In the genomic region with DNA sequence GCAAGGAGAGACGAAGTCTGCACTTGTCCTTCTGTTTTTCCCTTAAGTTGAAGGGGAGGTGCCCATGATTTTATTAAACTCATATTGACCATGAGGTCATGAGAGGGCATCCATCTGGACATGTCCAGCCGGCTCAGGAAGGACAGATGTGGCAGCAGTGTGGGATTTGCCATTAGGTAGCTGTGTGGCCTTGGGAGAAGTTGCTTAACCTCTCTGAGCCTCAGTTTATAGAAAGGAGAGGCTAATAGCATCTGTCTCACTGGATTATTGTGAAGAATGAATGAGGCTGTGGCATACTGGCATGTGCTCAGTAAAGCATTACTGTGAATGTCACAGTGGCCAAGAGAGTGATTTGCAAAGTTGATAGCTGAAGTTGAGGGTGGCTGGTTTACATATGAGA, we compare ENCODE assay signal across 1 cellular context.
TF ChIP-seq lines count a peak whose summit lies in the region.

No MANE protein-coding gene starts in this region.

TF ChIP-seq in WTC11, 78 proteins besides CTCF, POLR2A, EP300 and RAD21 (continued from another document):
- TF ChIP-seq, protein P1, sequence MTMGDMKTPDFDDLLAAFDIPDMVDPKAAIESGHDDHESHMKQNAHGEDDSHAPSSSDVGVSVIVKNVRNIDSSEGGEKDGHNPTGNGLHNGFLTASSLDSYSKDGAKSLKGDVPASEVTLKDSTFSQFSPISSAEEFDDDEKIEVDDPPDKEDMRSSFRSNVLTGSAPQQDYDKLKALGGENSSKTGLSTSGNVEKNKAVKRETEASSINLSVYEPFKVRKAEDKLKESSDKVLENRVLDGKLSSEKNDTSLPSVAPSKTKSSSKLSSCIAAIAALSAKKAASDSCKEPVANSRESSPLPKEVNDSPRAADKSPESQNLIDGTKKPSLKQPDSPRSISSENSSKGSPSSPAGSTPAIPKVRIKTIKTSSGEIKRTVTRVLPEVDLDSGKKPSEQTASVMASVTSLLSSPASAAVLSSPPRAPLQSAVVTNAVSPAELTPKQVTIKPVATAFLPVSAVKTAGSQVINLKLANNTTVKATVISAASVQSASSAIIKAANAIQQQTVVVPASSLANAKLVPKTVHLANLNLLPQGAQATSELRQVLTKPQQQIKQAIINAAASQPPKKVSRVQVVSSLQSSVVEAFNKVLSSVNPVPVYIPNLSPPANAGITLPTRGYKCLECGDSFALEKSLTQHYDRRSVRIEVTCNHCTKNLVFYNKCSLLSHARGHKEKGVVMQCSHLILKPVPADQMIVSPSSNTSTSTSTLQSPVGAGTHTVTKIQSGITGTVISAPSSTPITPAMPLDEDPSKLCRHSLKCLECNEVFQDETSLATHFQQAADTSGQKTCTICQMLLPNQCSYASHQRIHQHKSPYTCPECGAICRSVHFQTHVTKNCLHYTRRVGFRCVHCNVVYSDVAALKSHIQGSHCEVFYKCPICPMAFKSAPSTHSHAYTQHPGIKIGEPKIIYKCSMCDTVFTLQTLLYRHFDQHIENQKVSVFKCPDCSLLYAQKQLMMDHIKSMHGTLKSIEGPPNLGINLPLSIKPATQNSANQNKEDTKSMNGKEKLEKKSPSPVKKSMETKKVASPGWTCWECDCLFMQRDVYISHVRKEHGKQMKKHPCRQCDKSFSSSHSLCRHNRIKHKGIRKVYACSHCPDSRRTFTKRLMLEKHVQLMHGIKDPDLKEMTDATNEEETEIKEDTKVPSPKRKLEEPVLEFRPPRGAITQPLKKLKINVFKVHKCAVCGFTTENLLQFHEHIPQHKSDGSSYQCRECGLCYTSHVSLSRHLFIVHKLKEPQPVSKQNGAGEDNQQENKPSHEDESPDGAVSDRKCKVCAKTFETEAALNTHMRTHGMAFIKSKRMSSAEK (CRISPR knock-in tag; IDR thresholded peaks at IDR 0.05; ENCODE audit: borderline replicate concordance): no peak
- TF ChIP-seq, protein P2, sequence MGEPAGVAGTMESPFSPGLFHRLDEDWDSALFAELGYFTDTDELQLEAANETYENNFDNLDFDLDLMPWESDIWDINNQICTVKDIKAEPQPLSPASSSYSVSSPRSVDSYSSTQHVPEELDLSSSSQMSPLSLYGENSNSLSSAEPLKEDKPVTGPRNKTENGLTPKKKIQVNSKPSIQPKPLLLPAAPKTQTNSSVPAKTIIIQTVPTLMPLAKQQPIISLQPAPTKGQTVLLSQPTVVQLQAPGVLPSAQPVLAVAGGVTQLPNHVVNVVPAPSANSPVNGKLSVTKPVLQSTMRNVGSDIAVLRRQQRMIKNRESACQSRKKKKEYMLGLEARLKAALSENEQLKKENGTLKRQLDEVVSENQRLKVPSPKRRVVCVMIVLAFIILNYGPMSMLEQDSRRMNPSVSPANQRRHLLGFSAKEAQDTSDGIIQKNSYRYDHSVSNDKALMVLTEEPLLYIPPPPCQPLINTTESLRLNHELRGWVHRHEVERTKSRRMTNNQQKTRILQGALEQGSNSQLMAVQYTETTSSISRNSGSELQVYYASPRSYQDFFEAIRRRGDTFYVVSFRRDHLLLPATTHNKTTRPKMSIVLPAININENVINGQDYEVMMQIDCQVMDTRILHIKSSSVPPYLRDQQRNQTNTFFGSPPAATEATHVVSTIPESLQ (CRISPR knock-in tag; IDR thresholded peaks at IDR 0.05): no peak
- TF ChIP-seq EMX1 (CRISPR knock-in tag; IDR thresholded peaks at IDR 0.05): no peak
- TF ChIP-seq, protein P3, sequence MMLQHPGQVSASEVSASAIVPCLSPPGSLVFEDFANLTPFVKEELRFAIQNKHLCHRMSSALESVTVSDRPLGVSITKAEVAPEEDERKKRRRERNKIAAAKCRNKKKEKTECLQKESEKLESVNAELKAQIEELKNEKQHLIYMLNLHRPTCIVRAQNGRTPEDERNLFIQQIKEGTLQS (CRISPR knock-in tag; conservative IDR thresholded peaks at IDR 0.05): no peak
- no peak for TF ChIP-seq ZNF423 (CRISPR knock-in tag; IDR thresholded peaks at IDR 0.05)
- TF ChIP-seq, protein P4, sequence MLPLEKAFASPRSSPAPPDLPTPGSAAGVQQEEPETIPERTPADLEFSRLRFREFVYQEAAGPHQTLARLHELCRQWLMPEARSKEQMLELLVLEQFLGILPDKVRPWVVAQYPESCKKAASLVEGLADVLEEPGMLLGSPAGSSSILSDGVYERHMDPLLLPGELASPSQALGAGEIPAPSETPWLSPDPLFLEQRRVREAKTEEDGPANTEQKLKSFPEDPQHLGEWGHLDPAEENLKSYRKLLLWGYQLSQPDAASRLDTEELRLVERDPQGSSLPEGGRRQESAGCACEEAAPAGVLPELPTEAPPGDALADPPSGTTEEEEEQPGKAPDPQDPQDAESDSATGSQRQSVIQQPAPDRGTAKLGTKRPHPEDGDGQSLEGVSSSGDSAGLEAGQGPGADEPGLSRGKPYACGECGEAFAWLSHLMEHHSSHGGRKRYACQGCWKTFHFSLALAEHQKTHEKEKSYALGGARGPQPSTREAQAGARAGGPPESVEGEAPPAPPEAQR (CRISPR knock-in tag; IDR thresholded peaks at IDR 0.05): no peak
- TF ChIP-seq RORB (CRISPR knock-in tag; IDR thresholded peaks at IDR 0.05): no peak
- TF ChIP-seq CREM (CRISPR knock-in tag; IDR thresholded peaks at IDR 0.05): no peak
